In the genomic region with DNA sequence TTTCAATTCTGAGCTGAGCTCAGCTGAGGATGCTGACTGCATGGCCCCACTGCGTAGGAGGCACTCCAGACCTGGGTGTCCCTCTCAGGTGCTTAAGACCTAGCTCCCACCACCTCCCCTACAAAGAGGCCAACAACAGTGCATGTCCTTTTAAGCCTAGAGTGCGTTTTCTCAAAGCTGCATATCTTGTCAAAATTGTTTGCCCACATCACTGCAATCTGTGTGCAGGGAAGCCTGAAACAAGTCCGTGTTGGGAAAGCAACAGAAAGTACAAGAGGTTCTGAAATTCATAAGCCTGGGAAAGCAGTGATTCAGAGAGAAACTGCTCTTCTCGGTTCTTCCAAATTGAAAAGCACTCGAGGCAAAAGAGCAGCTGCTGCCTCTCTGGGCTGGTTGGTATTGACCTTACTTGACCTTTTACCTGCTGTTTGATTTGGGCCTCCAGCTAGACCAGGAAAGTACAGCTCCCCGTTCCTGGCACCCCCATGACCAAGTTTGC, we compare ENCODE assay signal across 11 cellular contexts.
A peak's percentile ranks its signal among the peaks of the same experiment; 100 is the strongest.
DNase-seq lines count a peak whose midpoint lies in the region; ATAC-seq and TF ChIP-seq lines count a peak whose summit lies in the region.
"Had no signal": no experiment of that assay in that cellular context is flagged by ENCODE, and none has a peak within 500 bp of the region (broad histone marks: within the 10 kb centered on the region; RNA-seq: fewer than 3 reads in every experiment).

No MANE protein-coding gene starts in this region.

- TF ChIP-seq EP300 in stomach (IDR thresholded peaks at IDR 0.05) = no peak

- H3K27ac Mint-ChIP-seq in activated T-cell treated with anti-CD3 and anti-CD28 coated beads, Interleukin-2, amount 50 U/mL, for 24 hours = no peak overlapping the region
- H3K27ac Mint-ChIP-seq: activated CD4-positive, alpha-beta T cell treated with anti-CD3 and anti-CD28 coated beads, Interleukin-2, amount 10 ng/mL, durations not matched to agents 7 days and 5 days; CD8-positive, alpha-beta T cell had no signal

- H3K9me3 ChIP-seq in stomach = no peaks in the 10 kb centered on the region
- H3K9me3 ChIP-seq: tibial artery had no signal

- peaks cover 2% of the 10 kb centered on the region for H3K27me3 Mint-ChIP-seq in activated T-cell treated with anti-CD3 and anti-CD28 coated beads, Interleukin-2, amount 50 U/mL, for 24 hours
- H3K27me3 Mint-ChIP-seq: activated CD4-positive, alpha-beta T cell treated with anti-CD3 and anti-CD28 coated beads, Interleukin-2, amount 10 ng/mL, durations not matched to agents 7 days and 5 days had no signal

- intact Hi-C loops in stomach (cut with DNase I; ENCODE audit: low total_unique reads) = no loop called here

- no peaks in the 10 kb centered on the region for H3K27me3 ChIP-seq in stomach
- H3K27me3 ChIP-seq: tibial artery had no signal

- H3K36me3 ChIP-seq in stomach = no peaks in the 10 kb centered on the region
- H3K36me3 ChIP-seq: tibial artery had no signal

- no peaks in the 10 kb centered on the region for H3K36me3 Mint-ChIP-seq in activated T-cell treated with anti-CD3 and anti-CD28 coated beads, Interleukin-2, amount 50 U/mL, for 24 hours (ENCODE audit: low read depth)
- H3K36me3 Mint-ChIP-seq: CD8-positive, alpha-beta T cell had no signal

- TF ChIP-seq CTCF in fibroblast of villous mesenchyme (IDR thresholded peaks at IDR 0.05; ENCODE audit: insufficient read depth, low read depth, low read length) = no peak
- no peak for TF ChIP-seq CTCF in stomach (IDR thresholded peaks at IDR 0.05)

- no peak for TF ChIP-seq POLR2A in stomach (IDR thresholded peaks at IDR 0.05)

- H3K9me3 Mint-ChIP-seq in activated T-cell treated with anti-CD3 and anti-CD28 coated beads, Interleukin-2, amount 50 U/mL, for 24 hours = peaks cover 4% of the 10 kb centered on the region
- H3K9me3 Mint-ChIP-seq: activated CD4-positive, alpha-beta T cell treated with anti-CD3 and anti-CD28 coated beads, Interleukin-2, amount 10 ng/mL, durations not matched to agents 7 days and 5 days; CD8-positive, alpha-beta T cell had no signal

- no peak overlapping the region for H3K4me3 Mint-ChIP-seq in activated T-cell treated with anti-CD3 and anti-CD28 coated beads, Interleukin-2, amount 50 U/mL, for 24 hours
- H3K4me3 Mint-ChIP-seq: activated CD4-positive, alpha-beta T cell treated with anti-CD3 and anti-CD28 coated beads, Interleukin-2, amount 10 ng/mL, durations not matched to agents 7 days and 5 days; CD8-positive, alpha-beta T cell had no signal

- H3K4me3 ChIP-seq in fibroblast of villous mesenchyme (ENCODE audit: low read depth, low read length) (no peak overlapping the region), stomach (no peak overlapping the region)
- H3K4me3 ChIP-seq: tibial artery had no signal

- H3K4me1 Mint-ChIP-seq in activated T-cell treated with anti-CD3 and anti-CD28 coated beads, Interleukin-2, amount 50 U/mL, for 24 hours (ENCODE audit: low read depth) = no peaks in the 10 kb centered on the region
- H3K4me1 Mint-ChIP-seq: activated CD4-positive, alpha-beta T cell treated with anti-CD3 and anti-CD28 coated beads, Interleukin-2, amount 10 ng/mL, durations not matched to agents 7 days and 5 days had no signal

- ATAC-seq in GM18498 (IDR thresholded peaks at IDR 0.05; ENCODE audit: unreplicated experiment) = peak; percentile 77
- ATAC-seq in GM19452 (IDR thresholded peaks at IDR 0.05; ENCODE audit: unreplicated experiment) = peak; percentile 73
- peak; percentile 65 for ATAC-seq in HG03159 (IDR thresholded peaks at IDR 0.05; ENCODE audit: unreplicated experiment)
- no peak for ATAC-seq in SK-N-SH treated with all-trans-retinoic acid at 6 μM for 48 hours
- ATAC-seq: CD8-positive, alpha-beta T cell had no signal

- H3K4me1 ChIP-seq in stomach = peaks cover 0 to 5% (median 0%) of the 10 kb centered on the region in 4 donors
- H3K4me1 ChIP-seq: tibial artery had no signal

- DNase-seq in fibroblast of villous mesenchyme (ENCODE audit: low read depth) = peak; percentile 40
- no peak for DNase-seq in KG1 (lab: John Stamatoyannopoulos, UW)
- DNase-seq in activated T-cell treated with anti-CD3 and anti-CD28 coated beads, Interleukin-2, amount 50 U/mL, for 24 hours = no peak
- DNase-seq in stomach = no peak
- DNase-seq: activated CD4-positive, alpha-beta T cell treated with anti-CD3 and anti-CD28 coated beads, Interleukin-2, amount 10 ng/mL, durations not matched to agents 7 days and 5 days; CD8-positive, alpha-beta T cell; tibial artery had no signal

- 37 to 48% (median 42%) methylated on average over 6 of the region's 6 CpGs for WGBS in stomach, 5 donors

- no peak overlapping the region for H3K27ac ChIP-seq in stomach
- H3K27ac ChIP-seq: tibial artery had no signal

TF ChIP-seq in SK-N-SH treated with all-trans-retinoic acid at 6 μM for 48 hours, 23 proteins besides CTCF, POLR2A, EP300 and RAD21:
- no peak for TF ChIP-seq PPARA (CRISPR knock-in tag; IDR thresholded peaks at IDR 0.05; ENCODE audit: borderline replicate concordance)
- no peak for TF ChIP-seq OSR1 (CRISPR knock-in tag; IDR thresholded peaks at IDR 0.05)
- TF ChIP-seq ISL1 (CRISPR knock-in tag; IDR thresholded peaks at IDR 0.05) = no peak
- TF ChIP-seq ESRRG (CRISPR knock-in tag; IDR thresholded peaks at IDR 0.05) = no peak
- TF ChIP-seq TOX (CRISPR knock-in tag; IDR thresholded peaks at IDR 0.05; ENCODE audit: borderline replicate concordance) = no peak
- TF ChIP-seq RARB (CRISPR knock-in tag; IDR thresholded peaks at IDR 0.05) = no peak
- TF ChIP-seq CSDC2 (CRISPR knock-in tag; IDR thresholded peaks at IDR 0.05) = no peak
- TF ChIP-seq GLIS3 (CRISPR knock-in tag; IDR thresholded peaks at IDR 0.05) = no peak
- TF ChIP-seq, protein P1, sequence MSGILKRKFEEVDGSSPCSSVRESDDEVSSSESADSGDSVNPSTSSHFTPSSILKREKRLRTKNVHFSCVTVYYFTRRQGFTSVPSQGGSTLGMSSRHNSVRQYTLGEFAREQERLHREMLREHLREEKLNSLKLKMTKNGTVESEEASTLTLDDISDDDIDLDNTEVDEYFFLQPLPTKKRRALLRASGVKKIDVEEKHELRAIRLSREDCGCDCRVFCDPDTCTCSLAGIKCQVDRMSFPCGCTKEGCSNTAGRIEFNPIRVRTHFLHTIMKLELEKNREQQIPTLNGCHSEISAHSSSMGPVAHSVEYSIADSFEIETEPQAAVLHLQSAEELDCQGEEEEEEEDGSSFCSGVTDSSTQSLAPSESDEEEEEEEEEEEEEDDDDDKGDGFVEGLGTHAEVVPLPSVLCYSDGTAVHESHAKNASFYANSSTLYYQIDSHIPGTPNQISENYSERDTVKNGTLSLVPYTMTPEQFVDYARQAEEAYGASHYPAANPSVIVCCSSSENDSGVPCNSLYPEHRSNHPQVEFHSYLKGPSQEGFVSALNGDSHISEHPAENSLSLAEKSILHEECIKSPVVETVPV (CRISPR knock-in tag; IDR thresholded peaks at IDR 0.05) = no peak
- TF ChIP-seq ZNF70 (CRISPR knock-in tag; IDR thresholded peaks at IDR 0.05) = no peak
- TF ChIP-seq, protein P2, sequence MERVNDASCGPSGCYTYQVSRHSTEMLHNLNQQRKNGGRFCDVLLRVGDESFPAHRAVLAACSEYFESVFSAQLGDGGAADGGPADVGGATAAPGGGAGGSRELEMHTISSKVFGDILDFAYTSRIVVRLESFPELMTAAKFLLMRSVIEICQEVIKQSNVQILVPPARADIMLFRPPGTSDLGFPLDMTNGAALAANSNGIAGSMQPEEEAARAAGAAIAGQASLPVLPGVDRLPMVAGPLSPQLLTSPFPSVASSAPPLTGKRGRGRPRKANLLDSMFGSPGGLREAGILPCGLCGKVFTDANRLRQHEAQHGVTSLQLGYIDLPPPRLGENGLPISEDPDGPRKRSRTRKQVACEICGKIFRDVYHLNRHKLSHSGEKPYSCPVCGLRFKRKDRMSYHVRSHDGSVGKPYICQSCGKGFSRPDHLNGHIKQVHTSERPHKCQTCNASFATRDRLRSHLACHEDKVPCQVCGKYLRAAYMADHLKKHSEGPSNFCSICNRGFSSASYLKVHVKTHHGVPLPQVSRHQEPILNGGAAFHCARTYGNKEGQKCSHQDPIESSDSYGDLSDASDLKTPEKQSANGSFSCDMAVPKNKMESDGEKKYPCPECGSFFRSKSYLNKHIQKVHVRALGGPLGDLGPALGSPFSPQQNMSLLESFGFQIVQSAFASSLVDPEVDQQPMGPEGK (CRISPR knock-in tag; IDR thresholded peaks at IDR 0.05; ENCODE audit: borderline replicate concordance) = no peak
- no peak for TF ChIP-seq ZFP3 (CRISPR knock-in tag; IDR thresholded peaks at IDR 0.05)
